Comparison of ENCODE assay signal across 23 cellular contexts in genomic region chr2:14081526-14081925, GRCh38.
A peak's percentile ranks its signal among the peaks of the same experiment; 100 is the strongest.
DNase-seq lines count a peak whose midpoint lies in the region; ATAC-seq and TF ChIP-seq lines count a peak whose summit lies in the region.
"Had no signal": no experiment of that assay in that cellular context is flagged by ENCODE, and none has a peak within 500 bp of the region (broad histone marks: within the 10 kb centered on the region; RNA-seq: fewer than 3 reads in every experiment).

No MANE protein-coding gene starts in this region.

- no peaks in the 10 kb centered on the region for H3K36me3 ChIP-seq in RWPE2 (ENCODE audit: low read depth)
- H3K36me3 ChIP-seq: BE2C had no signal

- TF ChIP-seq CTCF in RWPE2 (IDR thresholded peaks at IDR 0.05; ENCODE audit: poor library complexity, severe bottlenecking) (no peak), choroid plexus epithelial cell (conservative IDR thresholded peaks at IDR 0.05; ENCODE audit: low read depth, low read length) (no peak), endothelial cell (IDR thresholded peaks at IDR 0.05; ENCODE audit: unreplicated experiment) (no peak)

- no peaks in the 10 kb centered on the region for H3K9me3 Mint-ChIP-seq in endothelial cell (ENCODE audit: unreplicated experiment)

- H3K27ac Mint-ChIP-seq in endothelial cell (ENCODE audit: unreplicated experiment), result no peak overlapping the region

- H3K27me3 ChIP-seq in RWPE2 (ENCODE audit: insufficient read depth, poor library complexity, severe bottlenecking), result no peaks in the 10 kb centered on the region
- H3K27me3 ChIP-seq: BE2C had no signal

- H3K4me3 ChIP-seq in RWPE2 (ENCODE audit: severe bottlenecking), result no peak overlapping the region
- H3K4me3 ChIP-seq in choroid plexus epithelial cell (ENCODE audit: low read depth, low read length), result no peak overlapping the region
- H3K4me3 ChIP-seq: A549, GM12878 had no signal

- H3K36me3 Mint-ChIP-seq in endothelial cell (ENCODE audit: low read depth, unreplicated experiment), result no peaks in the 10 kb centered on the region

- peaks cover 2% of the 10 kb centered on the region for H3K27me3 Mint-ChIP-seq in endothelial cell (ENCODE audit: unreplicated experiment)

- 0 out of 3 replicates have a peak, but pooled peaks have one; percentile 38 for ATAC-seq in RWPE2 (ENCODE audit: low read depth)
- ATAC-seq: A549, GM12878, HCT116, Panc1, SK-N-SH treated with all-trans-retinoic acid at 6 μM for 48 hours had no signal

- no peak overlapping the region for H3K4me3 Mint-ChIP-seq in endothelial cell (ENCODE audit: unreplicated experiment)

- no peak overlapping the region for H3K27ac ChIP-seq in RWPE2 (ENCODE audit: poor library complexity, severe bottlenecking)
- H3K27ac ChIP-seq: A549 had no signal

- peak; percentile 59 for DNase-seq in H4 (ENCODE audit: low spot score)
- DNase-seq in RWPE2 (ENCODE audit: low spot score), result no peak
- DNase-seq in choroid plexus epithelial cell (ENCODE audit: low read depth), result peak; percentile 1
- DNase-seq in non-pigmented ciliary epithelial cell (ENCODE audit: low read depth), result peak; percentile 5
- DNase-seq in NCI-H1930 (lab: John Stamatoyannopoulos, UW), result no peak
- DNase-seq in AG20443 (ENCODE audit: low spot score), result no peak
- DNase-seq in NCI-H128 (lab: John Stamatoyannopoulos, UW; ENCODE audit: unreplicated experiment), result no peak
- DNase-seq in endothelial cell (ENCODE audit: low spot score), result no peak
- DNase-seq: BE2C, DMS79 treated with DMSO at 0.1 percent for 48 hours, Kasumi-1, MM.1S, NCI-H1048, NCI-H1436, NCI-H187 treated with DMSO at 0.1 percent for 48 hours, NCI-H226, NCI-H510A treated with DMSO at 0.1 percent for 48 hours, NCI-H748 treated with DMSO at 0.1 percent for 48 hours had no signal

- H3K9me3 ChIP-seq in RWPE2 (ENCODE audit: severe bottlenecking), result no peaks in the 10 kb centered on the region
- H3K9me3 ChIP-seq: BE2C had no signal

- no peaks in the 10 kb centered on the region for H3K4me1 Mint-ChIP-seq in endothelial cell (ENCODE audit: unreplicated experiment)

- no peaks in the 10 kb centered on the region for H3K4me1 ChIP-seq in RWPE2 (ENCODE audit: insufficient read depth, poor library complexity, severe bottlenecking)
- H3K4me1 ChIP-seq: A549, BE2C had no signal

Comparison
In these comparisons a context has a peak if more than half of its experiments do, and no peak if none do; other contexts are left out.
1. DNase-seq: peak in H4 (single experiment), choroid plexus epithelial cell (single experiment) and non-pigmented ciliary epithelial cell (single experiment); none in RWPE2 (single experiment), NCI-H1930 (0 of 2), AG20443 (single experiment), NCI-H128 (single experiment) and endothelial cell (single experiment).